Comparison of ENCODE assay signal across 28 cellular contexts in the genomic region with DNA sequence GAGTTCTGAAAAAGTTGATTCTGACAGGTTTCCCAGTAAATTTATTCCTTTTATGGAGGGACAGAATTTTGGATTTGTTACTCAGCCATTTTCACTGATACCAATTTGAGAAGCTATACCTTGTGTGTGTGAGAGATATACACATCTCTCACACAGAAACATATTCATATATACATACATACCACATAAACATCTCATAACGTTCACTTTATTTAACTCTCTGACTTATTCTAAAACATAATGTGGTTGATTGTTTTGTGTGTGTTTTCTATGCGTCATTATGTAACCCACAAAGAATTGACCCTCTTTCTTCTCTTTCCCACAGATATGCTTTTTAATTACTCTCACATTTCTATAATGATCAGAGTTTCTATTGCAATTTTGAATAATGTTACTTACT.
"Had no signal": no experiment of that assay in that cellular context is flagged by ENCODE, and none has a peak within 500 bp of the region (broad histone marks: within the 10 kb centered on the region; RNA-seq: fewer than 3 reads in every experiment).

No MANE protein-coding gene starts in this region.

- ATAC-seq: activated CD8-positive, alpha-beta memory T cell treated with anti-CD3 and anti-CD28 coated beads, Interleukin-2, amount 10 ng/mL, durations not matched to agents 7 days and 5 days; activated naive CD8-positive, alpha-beta T cell treated with anti-CD3 and anti-CD28 coated beads, Interleukin-2, amount 50 U/mL, for 24 hours; Right ventricle myocardium inferior had no signal

- H3K4me3 ChIP-seq: PC-9 had no signal

- DNase-seq: activated B cell treated with CpG ODN at 0.5 μM for 24 hours; activated CD4-positive, alpha-beta memory T cell treated with anti-CD3 and anti-CD28 coated beads for 36 hours; activated CD4-positive, alpha-beta T cell treated with anti-CD3 and anti-CD28 coated beads for 4 hours; activated CD4-positive, alpha-beta T cell treated with anti-CD3 and anti-CD28 coated beads, Interleukin-2, amount 50 U/mL, for 1 hour; activated CD4-positive, CD25-positive, alpha-beta regulatory T cell treated with anti-CD3 and anti-CD28 coated beads, Interleukin-2, amount 50 U/mL, for 72 hours; activated CD8-positive, alpha-beta memory T cell treated with anti-CD3 and anti-CD28 coated beads for 24 hours; activated CD8-positive, alpha-beta memory T cell treated with anti-CD3 and anti-CD28 coated beads, Interleukin-2, amount 10 ng/mL, durations not matched to agents 7 days and 5 days; activated CD8-positive, alpha-beta memory T cell treated with anti-CD3 and anti-CD28 coated beads, Interleukin-2, amount 50 U/mL, for 48 hours; activated effector memory CD4-positive, alpha-beta T cell treated with Interleukin-2 at 50 U/mL for 16 hours; activated naive CD4-positive, alpha-beta T cell treated with anti-CD3 and anti-CD28 coated beads, Interleukin-2, amount 10 ng/mL, durations not matched to agents 7 days and 5 days; activated naive CD8-positive, alpha-beta T cell treated with anti-CD3 and anti-CD28 coated beads, Interleukin-2, amount 50 U/mL, for 24 hours; activated T-cell treated with anti-CD3 and anti-CD28 coated beads, Interleukin-2, amount 50 U/mL, for 48 hours; anterior cingulate cortex; central memory CD4-positive, alpha-beta T cell; NCI-H1105; NCI-H1417 treated with DMSO at 0.1 percent for 48 hours; NCI-H1694; NCI-H1930; NCI-H2081 treated with DMSO at 0.1 percent for 48 hours; NCI-H226; NCI-H524 treated with DMSO at 0.1 percent for 48 hours; PC-9; SIG-M5; SW 1271; T-helper 1 cell; T-helper 2 cell; T-helper 9 cell had no signal
